1 cellular context compared by ENCODE assay signal in the genomic region with DNA sequence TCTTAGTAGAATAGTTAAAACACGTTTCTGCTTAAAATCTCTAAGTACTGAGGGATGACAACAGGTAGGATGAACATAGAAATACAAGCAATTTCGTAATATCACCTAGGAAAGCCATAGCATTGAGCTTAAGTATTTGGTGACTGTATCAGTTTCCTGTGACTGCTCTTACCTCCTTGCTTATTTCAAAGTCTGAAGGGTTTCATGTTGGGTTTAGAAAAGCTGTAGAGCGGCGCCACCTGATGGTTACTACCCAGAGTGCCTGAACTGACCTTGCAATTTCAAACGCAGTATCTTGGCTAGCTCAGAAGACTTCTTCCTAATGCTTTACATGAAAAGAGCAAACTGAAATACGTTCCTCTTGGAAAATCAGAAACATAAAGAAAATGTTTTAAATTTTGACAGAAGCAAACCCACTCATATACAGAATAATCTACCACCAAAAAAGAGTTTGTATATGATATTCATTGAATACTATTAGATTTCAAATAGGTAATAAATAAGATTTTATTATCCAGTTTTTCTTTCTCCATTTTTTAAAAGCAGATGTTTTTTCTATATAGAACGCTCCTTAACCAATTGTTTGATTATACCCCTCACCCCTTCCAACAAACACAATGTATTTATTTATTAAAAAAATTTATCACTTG.
TF ChIP-seq lines count a peak whose summit lies in the region.

No MANE protein-coding gene starts in this region.

TF ChIP-seq in IMR-90, 13 proteins besides CTCF, POLR2A, EP300 and RAD21 (continued from another document):
- TF ChIP-seq SMC3 (IDR thresholded peaks at IDR 0.05; ENCODE audit: low read depth, low read length), result peak; percentile 67
